ENCODE assay signal across 2 cellular contexts in genomic region chr2:119448427-119449141, GRCh38.
A peak's percentile ranks its signal among the peaks of the same experiment; 100 is the strongest.
TF ChIP-seq lines count a peak whose summit lies in the region.

No MANE protein-coding gene starts in this region.

TF ChIP-seq in HepG2, 621 proteins besides CTCF, POLR2A, EP300 and RAD21:
- TF ChIP-seq ZNF766 (CRISPR knock-in tag; IDR thresholded peaks at IDR 0.05; ENCODE audit: borderline replicate concordance) (no peak), ATF2 (CRISPR knock-in tag; IDR thresholded peaks at IDR 0.05) (no peak), ZKSCAN8 (CRISPR knock-in tag; IDR thresholded peaks at IDR 0.05; ENCODE audit: borderline replicate concordance) (peak; percentile 98), HNF4A (CRISPR knock-in tag; IDR thresholded peaks at IDR 0.05) (0 out of 2 replicates have a peak, but pooled peaks have one; percentile 7), ZNF574 (CRISPR knock-in tag; IDR thresholded peaks at IDR 0.05) (no peak), ZKSCAN1 (IDR thresholded peaks at IDR 0.05; ENCODE audit: low read length) (no peak), MZF1 (CRISPR knock-in tag; IDR thresholded peaks at IDR 0.05; ENCODE audit: borderline replicate concordance) (no peak), MED1 (CRISPR knock-in tag; IDR thresholded peaks at IDR 0.05) (0 out of 2 replicates have a peak, but pooled peaks have one; percentile 22), ZHX1 (CRISPR knock-in tag; IDR thresholded peaks at IDR 0.05; ENCODE audit: low read depth) (no peak), ZBTB38 (CRISPR knock-in tag; IDR thresholded peaks at IDR 0.05) (no peak)

TF ChIP-seq in HEK293T, 16 proteins besides CTCF, POLR2A, EP300 and RAD21:
- TF ChIP-seq FOXK2 (IDR thresholded peaks at IDR 0.05) = no peak
- no peak for TF ChIP-seq ELF4 (IDR thresholded peaks at IDR 0.05)
- TF ChIP-seq L3MBTL2 (conservative IDR thresholded peaks at IDR 0.05) = no peak
- no peak for TF ChIP-seq TARDBP (IDR thresholded peaks at IDR 0.05)
- no peak for TF ChIP-seq SP1 (IDR thresholded peaks at IDR 0.05)
- no peak for TF ChIP-seq CTBP1 (IDR thresholded peaks at IDR 0.05; ENCODE audit: borderline replicate concordance)
- TF ChIP-seq ARNT (IDR thresholded peaks at IDR 0.05) = no peak
- TF ChIP-seq NFRKB (IDR thresholded peaks at IDR 0.05) = no peak
- no peak for TF ChIP-seq LEF1 (IDR thresholded peaks at IDR 0.05; ENCODE audit: borderline replicate concordance)
- no peak for TF ChIP-seq FOXM1 (IDR thresholded peaks at IDR 0.05; ENCODE audit: borderline replicate concordance)
- TF ChIP-seq ZNF384 (IDR thresholded peaks at IDR 0.05) = no peak
- TF ChIP-seq SUZ12 (IDR thresholded peaks at IDR 0.05) = no peak
- no peak for TF ChIP-seq BHLHE40 (IDR thresholded peaks at IDR 0.05; ENCODE audit: borderline replicate concordance)
- no peak for TF ChIP-seq FOXA1 (IDR thresholded peaks at IDR 0.05)
